ENCODE assay signal across 8 cellular contexts in the genomic region with DNA sequence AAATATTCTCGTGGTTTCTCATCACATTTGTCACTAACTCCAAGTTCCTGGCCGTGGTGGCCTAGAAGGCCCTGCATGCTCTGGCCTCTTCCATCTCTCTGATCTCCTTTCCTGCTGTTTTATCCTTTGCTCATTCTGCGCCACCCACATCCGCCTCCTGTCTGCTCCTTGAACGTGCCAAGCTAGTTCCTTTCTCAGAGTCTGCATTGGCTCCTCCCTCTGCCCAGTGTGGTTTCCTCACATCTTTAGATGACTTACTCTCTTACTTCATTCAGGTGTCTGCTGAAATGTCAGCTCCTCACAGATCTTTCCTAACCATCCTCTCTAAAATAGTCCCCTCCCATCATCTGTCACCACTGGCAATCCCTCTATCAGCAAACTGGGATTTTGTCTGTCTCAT.
DNase-seq lines count a peak whose midpoint lies in the region; ATAC-seq and TF ChIP-seq lines count a peak whose summit lies in the region.

No MANE protein-coding gene starts in this region.

- peak overlapping the region; percentile 23 for H3K4me3 Mint-ChIP-seq in CD4-positive, alpha-beta T cell
- H3K4me3 Mint-ChIP-seq in stimulated activated naive B cell treated with anti-CD40 and anti-IgM and Interleukin-4, amounts not matched to agents 10 μg/mL and 1 μg/mL and 100 μg/mL, for 72 hours, result no peak overlapping the region

- H3K4me3 ChIP-seq in tibial nerve, result no peak overlapping the region

- H3K27me3 ChIP-seq in CD4-positive, alpha-beta T cell (ENCODE audit: control insufficient read depth, insufficient read depth, low read length), result no peaks in the 10 kb centered on the region
- H3K27me3 ChIP-seq in tibial nerve, result no peaks in the 10 kb centered on the region

- H3K4me1 Mint-ChIP-seq in CD4-positive, alpha-beta T cell (ENCODE audit: low read depth), result peaks cover 30% of the 10 kb centered on the region
- H3K4me1 Mint-ChIP-seq in stimulated activated naive B cell treated with anti-CD40 and anti-IgM and Interleukin-4, amounts not matched to agents 10 μg/mL and 1 μg/mL and 100 μg/mL, for 72 hours, result peaks cover 7 to 15% of the 10 kb centered on the region in 2 donors

- no peak for TF ChIP-seq CTCF in CD4-positive, alpha-beta T cell (IDR thresholded peaks at IDR 0.05)
- TF ChIP-seq CTCF in tibial nerve (IDR thresholded peaks at IDR 0.05), result no peak

- H3K36me3 ChIP-seq in KOPT-K1 (ENCODE audit: insufficient read depth, low read length) (no peaks in the 10 kb centered on the region), tibial nerve (no peaks in the 10 kb centered on the region)

- CTCF ChIA-PET in CD4-positive, alpha-beta T cell (lab: Charles Lee), result interaction anchor here (0.6 to 1.5 kb wide), 2 partner anchors 28 to 278 kb away, joined by 3 read pairs; no protein-coding TSS in a partner anchor

- intact Hi-C loops in CD4-positive, alpha-beta T cell (cut with DNase I, micrococcal nuclease), result loop anchor here in 1 of 2 experiments (5.0 to 10.0 kb wide), 3 partner anchors 155 to 277 kb away; no protein-coding TSS in a partner anchor

- no peak for TF ChIP-seq POLR2A in tibial nerve (IDR thresholded peaks at IDR 0.05)

- TF ChIP-seq EP300 in tibial nerve (IDR thresholded peaks at IDR 0.05), result no peak

- no peaks in the 10 kb centered on the region for H3K9me3 Mint-ChIP-seq in CD4-positive, alpha-beta T cell
- H3K9me3 Mint-ChIP-seq in stimulated activated naive B cell treated with anti-CD40 and anti-IgM and Interleukin-4, amounts not matched to agents 10 μg/mL and 1 μg/mL and 100 μg/mL, for 72 hours, result no peaks in the 10 kb centered on the region

- WGBS in tibial nerve, 2 donors, result 68 to 76% methylated on average over 5 of the region's 5 CpGs

- no peaks in the 10 kb centered on the region for H3K9me3 ChIP-seq in CD4-positive, alpha-beta T cell (ENCODE audit: control insufficient read depth, low read length)
- H3K9me3 ChIP-seq in KOPT-K1 (ENCODE audit: insufficient read depth, low read length, poor library complexity, severe bottlenecking) (no peaks in the 10 kb centered on the region), tibial nerve (no peaks in the 10 kb centered on the region)

- ATAC-seq in CD4-positive, alpha-beta T cell (ENCODE audit: poor library complexity), result peak; percentile 99
- peak; percentile 79 to 80 for ATAC-seq in stimulated activated naive B cell treated with anti-CD40 and anti-IgM and Interleukin-4, amounts not matched to agents 10 μg/mL and 1 μg/mL and 100 μg/mL, for 72 hours (replicated peaks)
- ATAC-seq in HG03039 (IDR thresholded peaks at IDR 0.05; ENCODE audit: unreplicated experiment), result no peak

- no peak overlapping the region for H3K27ac ChIP-seq in CD4-positive, alpha-beta T cell (ENCODE audit: low read depth, low read length)
- H3K27ac ChIP-seq in KOPT-K1 (ENCODE audit: low read depth, low read length, poor library complexity, severe bottlenecking) (peak overlapping the region; percentile 63), tibial nerve (no peak overlapping the region)

- H3K27me3 Mint-ChIP-seq in CD4-positive, alpha-beta T cell, result peaks cover 7% of the 10 kb centered on the region
- H3K27me3 Mint-ChIP-seq in stimulated activated naive B cell treated with anti-CD40 and anti-IgM and Interleukin-4, amounts not matched to agents 10 μg/mL and 1 μg/mL and 100 μg/mL, for 72 hours, result peaks cover 0 to 5% of the 10 kb centered on the region in 2 donors

- H3K27ac Mint-ChIP-seq in CD4-positive, alpha-beta T cell, result peak overlapping the region; percentile 0
- no peak overlapping the region for H3K27ac Mint-ChIP-seq in stimulated activated naive B cell treated with anti-CD40 and anti-IgM and Interleukin-4, amounts not matched to agents 10 μg/mL and 1 μg/mL and 100 μg/mL, for 72 hours

- H3K4me1 ChIP-seq in tibial nerve, result peaks cover 0 to 15% (median 0%) of the 10 kb centered on the region in 4 donors

- POLR2A ChIA-PET in CD4-positive, alpha-beta T cell (lab: Charles Lee), result interaction anchor here (1.1 kb wide), 1 partner anchor 241 kb away, joined by 3 read pairs; no protein-coding TSS in a partner anchor

- peak; percentile 36 to 76 (median 62) for DNase-seq in CD4-positive, alpha-beta T cell
- peak; percentile 39 for DNase-seq in activated T-cell treated with anti-CD3 and anti-CD28 coated beads for 4 hours
- DNase-seq in iris pigment epithelial cell (ENCODE audit: low read depth), result peak; percentile 23
- no peak for DNase-seq in stimulated activated naive B cell treated with anti-CD40 and anti-IgM and Interleukin-4, amounts not matched to agents 10 μg/mL and 1 μg/mL and 100 μg/mL, for 72 hours
- DNase-seq in tibial nerve (ENCODE audit: low spot score in 2 of 2), result no peak
- no peak for DNase-seq in DMS53 (lab: John Stamatoyannopoulos, UW)

- H3K36me3 Mint-ChIP-seq in CD4-positive, alpha-beta T cell (ENCODE audit: low read depth), result no peaks in the 10 kb centered on the region
- H3K36me3 Mint-ChIP-seq in stimulated activated naive B cell treated with anti-CD40 and anti-IgM and Interleukin-4, amounts not matched to agents 10 μg/mL and 1 μg/mL and 100 μg/mL, for 72 hours, result no peaks in the 10 kb centered on the region

Comparison
In these comparisons a context has a peak if more than half of its experiments do, and no peak if none do; other contexts are left out.
1. DNase-seq: peak in CD4-positive, alpha-beta T cell (10 of 10), activated T-cell treated with anti-CD3 and anti-CD28 coated beads for 4 hours (single experiment) and iris pigment epithelial cell (single experiment); none in stimulated activated naive B cell treated with anti-CD40 and anti-IgM and Interleukin-4, amounts not matched to agents 10 μg/mL and 1 μg/mL and 100 μg/mL, for 72 hours (single experiment), tibial nerve (0 of 2) and DMS53 (single experiment).